21 cellular contexts compared by ENCODE assay signal in genomic region chr1:153614189-153614900, GRCh38. TPM values are rescaled to one million over a fixed set of nuclear protein-coding genes. Genes with fewer than 3 reads are reported as not detected.
A peak's percentile ranks its signal among the peaks of the same experiment; 100 is the strongest.
DNase-seq lines count a peak whose midpoint lies in the region; ATAC-seq, FAIRE-seq and TF ChIP-seq lines count a peak whose summit lies in the region.
"Had no signal": no experiment of that assay in that cellular context is flagged by ENCODE, and none has a peak within 500 bp of the region (broad histone marks: within the 10 kb centered on the region; RNA-seq: fewer than 3 reads in every experiment).

No MANE protein-coding gene starts in this region.

- no peaks in the 10 kb centered on the region for H3K9me2 ChIP-seq in HCT116 (ENCODE audit: insufficient read depth)

- WGBS in tibial nerve, 2 donors, result 74 to 85% methylated on average over 2 of the region's 2 CpGs

- no peak for FAIRE-seq in kidney (lab: Jason Lieb, UNC)

- H2AFZ ChIP-seq in HCT116 (ENCODE audit: low read depth, low read length, poor library complexity, severe bottlenecking), result no peak overlapping the region

- H3K27me3 ChIP-seq in HCT116 (ENCODE audit: insufficient read depth, low read length) (no peaks in the 10 kb centered on the region), tibial nerve (no peaks in the 10 kb centered on the region)
- no peaks in the 10 kb centered on the region for H3K27me3 ChIP-seq in CD4-positive, alpha-beta memory T cell (ENCODE audit: insufficient read depth, low read length)

- H3K27me3 Mint-ChIP-seq in CD4-positive, alpha-beta memory T cell, result peaks cover 0 to 1% of the 10 kb centered on the region in 2 donors
- H3K27me3 Mint-ChIP-seq: activated naive CD8-positive, alpha-beta T cell treated with anti-CD3 and anti-CD28 coated beads, Interleukin-2, amount 50 U/mL, for 24 hours had no signal

- DNase-seq in HCT116 (ENCODE audit: low read depth, low spot score) (no peak), cardiac fibroblast (ENCODE audit: low read depth in 2 of 2) (no peak), kidney (peak; percentile 37), tibial nerve (ENCODE audit: low spot score in 2 of 2) (no peak), cerebellar nuclear complex (lab: John Stamatoyannopoulos, UW) (no peak)
- no peak for DNase-seq in CD4-positive, alpha-beta memory T cell
- DNase-seq in stimulated activated CD4-positive, alpha-beta T cell treated with anti-CD3 and anti-CD28 coated beads, Interleukin-4, amount 100 ng/mL, for 24 hours, result no peak
- DNase-seq: activated CD4-positive, alpha-beta T cell treated with anti-CD3 and anti-CD28 coated beads for 1 hour; activated naive CD8-positive, alpha-beta T cell treated with anti-CD3 and anti-CD28 coated beads, Interleukin-2, amount 50 U/mL, for 24 hours; activated T-cell treated with anti-CD3 and anti-CD28 coated beads, Interleukin-2, amount 50 U/mL, for 1 hour; CD8-positive, alpha-beta memory T cell; foreskin melanocyte; NCI-H2029 treated with DMSO at 0.1 percent for 48 hours; NCI-H774; nucleus accumbens; Right ventricle myocardium superior; substantia nigra had no signal

- RAD21 ChIA-PET in HCT116 (lab: Charles Lee; ENCODE audit: low non-redundant PET in 1 of 2, low total read pairs in 2 of 2, uncharacterized antibody in 2 of 2, unreplicated experiment in 2 of 2), result interaction anchor here in 1 of 2 experiments (0.6 kb wide), 1 partner anchor 43 kb away, joined by 8 read pairs; no protein-coding TSS in a partner anchor

- no peak for TF ChIP-seq RAD21 in HCT116 (IDR thresholded peaks at IDR 0.05; ENCODE audit: low read depth)

- TF ChIP-seq EP300 in tibial nerve (IDR thresholded peaks at IDR 0.05), result no peak

- H3K4me1 ChIP-seq in HCT116 (ENCODE audit: control insufficient read depth in 1 of 2, insufficient read depth in 2 of 2, low read length in 2 of 2) (peaks cover 60 to 83% of the 10 kb centered on the region in 2 experiments), kidney (ENCODE audit: control insufficient read depth in 1 of 2, insufficient read depth in 1 of 2, low read depth in 1 of 2, low read length in 2 of 2) (peaks cover 20 to 23% of the 10 kb centered on the region in 2 donors), tibial nerve (peaks cover 0 to 56% (median 44%) of the 10 kb centered on the region in 4 donors)
- no peaks in the 10 kb centered on the region for H3K4me1 ChIP-seq in CD4-positive, alpha-beta memory T cell (ENCODE audit: insufficient read depth, low read length)

- peaks cover 0 to 5% (median under 1%) of the 10 kb centered on the region in 4 donors for H3K4me1 Mint-ChIP-seq in CD4-positive, alpha-beta memory T cell

- peaks cover 56% of the 10 kb centered on the region for H3K79me2 ChIP-seq in HCT116 (ENCODE audit: insufficient read depth, low read length)

- H3K27ac ChIP-seq in HCT116 (ENCODE audit: low read depth, low read length) (peak overlapping the region; percentile 34), kidney (ENCODE audit: low read depth in 2 of 2, low read length in 2 of 2) (no peak overlapping the region), tibial nerve (peak overlapping the region in 3 of 4 donors; percentile 40 to 99 (median 92))
- H3K27ac ChIP-seq in CD4-positive, alpha-beta memory T cell (ENCODE audit: low read depth, low read length), result no peak overlapping the region

- H3K27ac Mint-ChIP-seq in CD4-positive, alpha-beta memory T cell, result peak overlapping the region in 1 of 7 donors; percentile 5
- H3K27ac Mint-ChIP-seq: activated naive CD8-positive, alpha-beta T cell treated with anti-CD3 and anti-CD28 coated beads, Interleukin-2, amount 50 U/mL, for 24 hours had no signal

- POLR2A ChIA-PET in HCT116 (lab: Charles Lee), result interaction anchor here (0.8 to 9.1 kb wide), 9 partner anchors 12 to 98 kb away, joined by 3 to 172 read pairs (median 5); partner anchors contain the start of genes CHTOP, S100A1, S100A13 and S100A4
- POLR2A ChIA-PET in CD4-positive, alpha-beta memory T cell (lab: Charles Lee; ENCODE audit: partially characterized antibody), result interaction anchor here (1.7 kb wide), 1 partner anchor 69 kb away, joined by 7 read pairs; the partner anchor contains the start of gene S100A4

- no peak for ATAC-seq in HCT116
- ATAC-seq: activated naive CD8-positive, alpha-beta T cell treated with anti-CD3 and anti-CD28 coated beads, Interleukin-2, amount 50 U/mL, for 24 hours had no signal

- H3K4me2 ChIP-seq in HCT116 (ENCODE audit: low read length), result peak overlapping the region; percentile 73

- TF ChIP-seq POLR2A in HCT116 (IDR thresholded peaks at IDR 0.05; ENCODE audit: borderline replicate concordance, extremely low read depth, insufficient read depth, insufficient read length) (no peak), tibial nerve (IDR thresholded peaks at IDR 0.05) (no peak)

- no peaks in the 10 kb centered on the region for H3K36me3 Mint-ChIP-seq in CD4-positive, alpha-beta memory T cell
- H3K36me3 Mint-ChIP-seq: CD8-positive, alpha-beta memory T cell had no signal

- BruUV-seq in HCT116 (replicated peaks; lab: Mats Ljungman, UMichigan), result no TSS peak

- intact Hi-C loops in HCT116 (cut with micrococcal nuclease), result loop anchor here (5.0 kb wide), 1 partner anchor 82 kb away; no protein-coding TSS in a partner anchor
- intact Hi-C loops in kidney (cut with DNase I), result no loop called here
- intact Hi-C loops in CD4-positive, alpha-beta memory T cell (cut with micrococcal nuclease), result no loop called here

- no peaks in the 10 kb centered on the region for H3K9me3 ChIP-seq in HCT116 (ENCODE audit: control insufficient read depth in 1 of 2, insufficient read depth in 1 of 2, low read depth in 1 of 2, low read length in 2 of 2)
- no peaks in the 10 kb centered on the region for H3K9me3 ChIP-seq in kidney (ENCODE audit: control insufficient read depth in 1 of 2, low read length in 2 of 2)
- no peaks in the 10 kb centered on the region for H3K9me3 ChIP-seq in tibial nerve
- no peaks in the 10 kb centered on the region for H3K9me3 ChIP-seq in CD4-positive, alpha-beta memory T cell (ENCODE audit: control insufficient read depth in 1 of 2, low read length in 2 of 2)

- peak overlapping the region; percentile 5 for H3K9ac ChIP-seq in HCT116 (ENCODE audit: low read length)
- peak overlapping the region in 1 of 2 donors; percentile 10 for H3K9ac ChIP-seq in kidney (ENCODE audit: low read length in 2 of 2)

- H3K9me3 Mint-ChIP-seq in CD4-positive, alpha-beta memory T cell, result peaks cover 0 to 3% (median 0%) of the 10 kb centered on the region in 8 donors
- H3K9me3 Mint-ChIP-seq: activated naive CD8-positive, alpha-beta T cell treated with anti-CD3 and anti-CD28 coated beads, Interleukin-2, amount 50 U/mL, for 24 hours; CD8-positive, alpha-beta memory T cell had no signal

- CTCF ChIA-PET in HCT116 (lab: Charles Lee), result interaction anchor here (1.2 to 7.7 kb wide), 3 partner anchors 13 to 42 kb away, joined by 4 to 76 read pairs (median 33); partner anchors contain the start of genes S100A1 and S100A13
- CTCF ChIA-PET in CD4-positive, alpha-beta memory T cell (lab: Charles Lee; ENCODE audit: partially characterized antibody), result interaction anchor here (0.8 to 7.7 kb wide), 4 partner anchors 43 to 120 kb away, joined by 3 to 142 read pairs (median 5); no protein-coding TSS in a partner anchor

- H4K20me1 ChIP-seq in HCT116 (ENCODE audit: insufficient read depth), result no peaks in the 10 kb centered on the region

- H3K4me3 ChIP-seq in HCT116 (replicated peaks in 1 of 2; ENCODE audit: low read depth in 1 of 2, low read length in 2 of 2) (0 out of 4 replicates have a peak overlapping the region, but pooled peaks of 1 of the 2 experiments have one; percentile 7), cardiac fibroblast (replicated peaks in 1 of 2; ENCODE audit: low read depth in 2 of 2, low read length in 2 of 2) (no peak overlapping the region), kidney (ENCODE audit: low read length in 2 of 2) (no peak overlapping the region), tibial nerve (no peak overlapping the region)
- no peak overlapping the region for H3K4me3 ChIP-seq in CD4-positive, alpha-beta memory T cell (ENCODE audit: low read length in 2 of 2)
- H3K4me3 ChIP-seq: lung had no signal

- H3K36me3 ChIP-seq in HCT116 (ENCODE audit: control insufficient read depth in 1 of 2, insufficient read depth in 2 of 2, low read length in 2 of 2), result no peaks in the 10 kb centered on the region
- H3K36me3 ChIP-seq in kidney (ENCODE audit: control insufficient read depth in 1 of 2, insufficient read depth in 2 of 2, low read length in 2 of 2), result no peaks in the 10 kb centered on the region
- H3K36me3 ChIP-seq in tibial nerve, result peaks cover 0 to 13% (median 0%) of the 10 kb centered on the region in 3 donors
- no peaks in the 10 kb centered on the region for H3K36me3 ChIP-seq in CD4-positive, alpha-beta memory T cell (ENCODE audit: insufficient read depth, low read length)

- TF ChIP-seq CTCF in HCT116 (IDR thresholded peaks at IDR 0.05 in 2 of 3, conservative IDR thresholded peaks at IDR 0.05 in 1 of 3; ENCODE audit: borderline replicate concordance in 1 of 3, insufficient read depth in 1 of 3, low read depth in 2 of 3, low read length in 2 of 3) (no peak), cardiac fibroblast (IDR thresholded peaks at IDR 0.05; ENCODE audit: low read depth, low read length) (peak; percentile 7), kidney (IDR thresholded peaks at IDR 0.05; ENCODE audit: borderline replicate concordance, extremely low read depth, insufficient read depth) (no peak), tibial nerve (IDR thresholded peaks at IDR 0.05) (no peak)

- H3K4me3 Mint-ChIP-seq in CD4-positive, alpha-beta memory T cell, result no peak overlapping the region
- H3K4me3 Mint-ChIP-seq: activated naive CD8-positive, alpha-beta T cell treated with anti-CD3 and anti-CD28 coated beads, Interleukin-2, amount 50 U/mL, for 24 hours; CD8-positive, alpha-beta memory T cell had no signal

RNA-seq across cellular contexts. Expression of gene S100A16, which starts 1.4 kb away (rescaled TPM):
- 196 TPM for total RNA-seq in HCT116 (2021; ENCODE audit: unreplicated experiment)
- 357 and 371 TPM in 2 replicates for polyA plus RNA-seq in HCT116 (2012)
- total RNA-seq in kidney, result 119 TPM
- 174 TPM for polyA plus RNA-seq in kidney (ENCODE audit: insufficient read depth, low read depth, low replicate concordance)
- total RNA-seq in tibial nerve, result 100 to 1,000 TPM in 2 of 4 donors, 10 to 100 TPM in 2; 45.5 to 120 (median 77.1) TPM
- total RNA-seq in CD4-positive, alpha-beta memory T cell, result not detected
- polyA plus RNA-seq in CD4-positive, alpha-beta memory T cell, result not detected
- total RNA-seq: CD8-positive, alpha-beta memory T cell; T-helper 2 cell treated with Interferon-gamma antibody and Interleukin-4, amounts not matched to agents 100 ng/mL and 5 ng/mL, for 36 hours had no signal
- polyA plus RNA-seq: CD8-positive, alpha-beta memory T cell had no signal

RNA-seq across cellular contexts. Expression of gene S100A14, which starts 1.8 kb away (rescaled TPM):
- 252 TPM for total RNA-seq in HCT116 (2021; ENCODE audit: unreplicated experiment)
- polyA plus RNA-seq in HCT116 (2012), result 369 and 385 TPM in 2 replicates
- 75.9 TPM for total RNA-seq in kidney
- 35.6 TPM for polyA plus RNA-seq in kidney (ENCODE audit: insufficient read depth, low read depth, low replicate concordance)
- total RNA-seq in tibial nerve, result 10 to 100 TPM in 1 of 4 donors, not detected in 3; 15.3 TPM
- total RNA-seq in CD4-positive, alpha-beta memory T cell, result not detected
- polyA plus RNA-seq in CD4-positive, alpha-beta memory T cell, result not detected
- total RNA-seq: CD8-positive, alpha-beta memory T cell; M059J; skeletal muscle tissue; T-helper 2 cell treated with Interferon-gamma antibody and Interleukin-4, amounts not matched to agents 100 ng/mL and 5 ng/mL, for 36 hours had no signal
- polyA plus RNA-seq: CD8-positive, alpha-beta memory T cell had no signal

RNA-seq across cellular contexts. Expression of gene S100A13, which starts 13.0 kb away (rescaled TPM):
- total RNA-seq in HCT116 (2021; ENCODE audit: unreplicated experiment) (143 TPM), kidney (225 TPM), tibial nerve (100 to 1,000 TPM in 3 of 4 donors, 10 to 100 TPM in 1; 74.4 to 151 (median 121) TPM)
- polyA plus RNA-seq in HCT116 (2012), result 203 and 216 TPM in 2 replicates
- 299 TPM for polyA plus RNA-seq in kidney (ENCODE audit: insufficient read depth, low read depth, low replicate concordance)
- total RNA-seq in CD4-positive, alpha-beta memory T cell, result 1 to 10 TPM; 4.3 to 5.2 TPM
- polyA plus RNA-seq in CD4-positive, alpha-beta memory T cell, result under 1 TPM in 1 of 2 donors, not detected in 1; 0.56 TPM

RNA-seq across cellular contexts. Expression of gene S100A1, which starts 13.9 kb away (rescaled TPM):
- total RNA-seq in HCT116 (2021; ENCODE audit: unreplicated experiment), result 0.30 TPM
- polyA plus RNA-seq in HCT116 (2012), result 1.8 and 2.1 TPM in 2 replicates
- total RNA-seq in kidney, result 83.1 TPM
- 332 TPM for polyA plus RNA-seq in kidney (ENCODE audit: insufficient read depth, low read depth, low replicate concordance)
- total RNA-seq in tibial nerve, result 100 to 1,000 TPM in 1 of 4 donors, 10 to 100 TPM in 3; 41.4 to 102 (median 69.2) TPM
- total RNA-seq in CD4-positive, alpha-beta memory T cell, result not detected
- not detected for polyA plus RNA-seq in CD4-positive, alpha-beta memory T cell
- total RNA-seq: CD8-positive, alpha-beta memory T cell; M059J; T-helper 2 cell treated with Interferon-gamma antibody and Interleukin-4, amounts not matched to agents 100 ng/mL and 5 ng/mL, for 36 hours had no signal

RNA-seq across cellular contexts. Expression of gene CHTOP, which starts 19.5 kb away (rescaled TPM):
- total RNA-seq in HCT116 (2021; ENCODE audit: unreplicated experiment) (110 TPM), kidney (83.6 TPM), tibial nerve (10 to 100 TPM; 49.0 to 66.6 (median 56.5) TPM)
- 86.3 and 88.6 TPM in 2 replicates for polyA plus RNA-seq in HCT116 (2012)
- 71.1 TPM for polyA plus RNA-seq in kidney (ENCODE audit: insufficient read depth, low read depth, low replicate concordance)
- 100 to 1,000 TPM; 144 to 149 TPM for total RNA-seq in CD4-positive, alpha-beta memory T cell
- polyA plus RNA-seq in CD4-positive, alpha-beta memory T cell, result 10 to 100 TPM; 42.2 to 75.5 TPM

Comparison
In these comparisons a context has a peak if more than half of its experiments do, and no peak if none do; other contexts are left out.
1. H3K27ac ChIP-seq: peak in HCT116 (single experiment) and tibial nerve (3 of 4); none in kidney (0 of 2) and CD4-positive, alpha-beta memory T cell (single experiment).
2. RNA of gene S100A16, which starts 1.4 kb away (total RNA-seq): 196 TPM in HCT116 (single experiment), 119 TPM in kidney (single experiment) and 45.5 to 120 TPM in tibial nerve; not detected in CD4-positive, alpha-beta memory T cell; every median in the first group is over 10 times any median in the second.
3. RNA of gene S100A13, which starts 13.0 kb away (total RNA-seq): 225 TPM in kidney (single experiment), 143 TPM in HCT116 (single experiment) and 74.4 to 151 TPM in tibial nerve; 4.3 to 5.2 TPM in CD4-positive, alpha-beta memory T cell; every median in the first group is over 10 times any median in the second.